24 cellular contexts compared by ENCODE assay signal in the genomic region with DNA sequence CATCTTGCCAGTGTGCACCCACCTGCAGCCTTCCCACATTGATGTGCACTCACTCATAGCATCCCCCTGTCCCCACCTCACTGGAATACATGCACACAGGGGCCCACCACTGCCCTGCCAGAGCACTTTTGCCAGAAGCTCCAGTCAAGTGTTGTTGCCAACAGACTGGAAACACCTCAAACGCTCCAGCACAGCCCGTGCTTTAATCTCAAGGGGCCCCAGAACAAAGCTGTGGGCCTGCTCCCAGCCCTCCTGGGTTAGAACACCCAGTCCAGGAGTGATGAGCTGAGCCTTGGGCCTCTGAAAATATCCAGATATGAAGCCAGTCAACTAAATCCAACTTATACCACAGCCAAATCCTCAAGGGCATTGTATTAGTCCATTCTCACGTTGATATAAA.
"Had no signal": no experiment of that assay in that cellular context is flagged by ENCODE, and none has a peak within 500 bp of the region (broad histone marks: within the 10 kb centered on the region; RNA-seq: fewer than 3 reads in every experiment).

No MANE protein-coding gene starts in this region.

- H3K9me3 ChIP-seq: esophagus squamous epithelium, gastrocnemius medialis, left lung, lower lobe of right lung, mucosa of descending colon had no signal

- H2AFZ ChIP-seq: hepatocyte had no signal

- H3K36me3 ChIP-seq: esophagus squamous epithelium, gastrocnemius medialis, left lung, lower lobe of right lung had no signal

- H3K4me3 ChIP-seq: esophagus squamous epithelium, gastrocnemius medialis, hepatocyte, left lung, lower lobe of right lung, mucosa of descending colon had no signal

- H3K4me1 ChIP-seq: esophagus squamous epithelium, gastrocnemius medialis, left lung, lower lobe of right lung had no signal

- DNase-seq: cortex of kidney; effector CD8-positive, alpha-beta T cell; effector memory CD8-positive, alpha-beta T cell; endodermal cell; erythroblast; esophagus squamous epithelium; foreskin fibroblast; foreskin melanocyte; gastrocnemius medialis; glutamatergic neuron; head of caudate nucleus; hypothalamus; immature natural killer cell; islet precursor cell; kidney; kidney glomerular epithelial cell; lower lobe of right lung; mesenchymal stem cell; mucosa of descending colon; naive B cell had no signal

- H3K27me3 ChIP-seq: esophagus squamous epithelium, gastrocnemius medialis, hepatocyte, left lung had no signal

- H3K27ac ChIP-seq: epithelial cell of prostate, esophagus squamous epithelium, gastrocnemius medialis, hepatocyte, left lung, lower lobe of right lung had no signal

- ATAC-seq: effector memory CD8-positive, alpha-beta T cell; esophagus mucosa; gastrocnemius medialis; left lung; lower lobe of right lung; mucosa of descending colon had no signal

- H3K4me2 ChIP-seq: hepatocyte had no signal
